In the genomic region with DNA sequence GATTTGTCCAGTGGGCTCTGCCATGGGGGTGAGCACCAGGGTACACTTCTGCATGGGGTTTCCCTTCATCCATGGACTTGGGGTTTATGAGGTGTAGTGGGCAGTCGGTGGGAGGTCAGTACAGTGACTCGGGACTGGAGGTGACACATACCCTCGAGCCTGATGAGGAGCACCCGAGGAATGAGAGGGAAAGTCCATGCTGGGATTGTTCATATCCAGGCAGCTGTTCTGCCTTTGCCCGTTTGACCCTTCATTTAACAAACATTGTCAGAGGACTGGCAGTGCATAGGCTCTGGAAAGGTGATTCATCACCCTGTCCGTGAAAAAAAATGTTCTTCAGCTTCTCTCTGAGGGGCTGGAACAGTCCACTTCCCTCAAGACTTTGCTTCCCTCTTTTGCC, we compare ENCODE assay signal across 9 cellular contexts. TPM values are rescaled to one million over a fixed set of nuclear protein-coding genes. Genes with fewer than 3 reads are reported as not detected.
DNase-seq lines count a peak whose midpoint lies in the region; ATAC-seq and TF ChIP-seq lines count a peak whose summit lies in the region.
"Had no signal": no experiment of that assay in that cellular context is flagged by ENCODE, and none has a peak within 500 bp of the region (broad histone marks: within the 10 kb centered on the region; RNA-seq: fewer than 3 reads in every experiment).

No MANE protein-coding gene starts in this region.

- ATAC-seq in HG02981 (IDR thresholded peaks at IDR 0.05; ENCODE audit: unreplicated experiment) (no peak), HG02588 (IDR thresholded peaks at IDR 0.05; ENCODE audit: unreplicated experiment) (no peak)

- no peak for TF ChIP-seq CTCF in choroid plexus epithelial cell (conservative IDR thresholded peaks at IDR 0.05; ENCODE audit: low read depth, low read length)

- DNase-seq in A172 (ENCODE audit: low spot score) (peak; percentile 95), HS-5 (ENCODE audit: low read depth) (peak; percentile 96), choroid plexus epithelial cell (ENCODE audit: low read depth) (peak; percentile 87), myocyte (ENCODE audit: low read depth) (peak; percentile 84), LoVo (ENCODE audit: low spot score) (no peak)
- no peak for DNase-seq in stimulated activated CD8-positive, alpha-beta memory T cell treated with anti-CD3 and anti-CD28 coated beads, Interleukin-4, amount 100 ng/mL, for 48 hours

- H3K4me3 ChIP-seq in choroid plexus epithelial cell (ENCODE audit: low read depth, low read length) = peak overlapping the region; percentile 70
- H3K4me3 ChIP-seq: cardiac muscle cell had no signal

RNA-seq across cellular contexts. Expression of gene NAV2, which starts 2.7 kb away (rescaled TPM):
- 2.6 and 8.8 TPM in 2 replicates for total RNA-seq in A172 (2014; rRNA removed; shearing (Covaris generic))
- total RNA-seq in myocyte = 9.1 and 16.3 TPM in 2 replicates
- 6.5 TPM for polyA plus RNA-seq in myocyte (2012)

Comparison
In these comparisons a context has a peak if more than half of its experiments do, and no peak if none do; other contexts are left out.
1. DNase-seq: peak in A172 (single experiment), HS-5 (single experiment), choroid plexus epithelial cell (single experiment) and myocyte (single experiment); none in stimulated activated CD8-positive, alpha-beta memory T cell treated with anti-CD3 and anti-CD28 coated beads, Interleukin-4, amount 100 ng/mL, for 48 hours (single experiment) and LoVo (single experiment).